In the genomic region with DNA sequence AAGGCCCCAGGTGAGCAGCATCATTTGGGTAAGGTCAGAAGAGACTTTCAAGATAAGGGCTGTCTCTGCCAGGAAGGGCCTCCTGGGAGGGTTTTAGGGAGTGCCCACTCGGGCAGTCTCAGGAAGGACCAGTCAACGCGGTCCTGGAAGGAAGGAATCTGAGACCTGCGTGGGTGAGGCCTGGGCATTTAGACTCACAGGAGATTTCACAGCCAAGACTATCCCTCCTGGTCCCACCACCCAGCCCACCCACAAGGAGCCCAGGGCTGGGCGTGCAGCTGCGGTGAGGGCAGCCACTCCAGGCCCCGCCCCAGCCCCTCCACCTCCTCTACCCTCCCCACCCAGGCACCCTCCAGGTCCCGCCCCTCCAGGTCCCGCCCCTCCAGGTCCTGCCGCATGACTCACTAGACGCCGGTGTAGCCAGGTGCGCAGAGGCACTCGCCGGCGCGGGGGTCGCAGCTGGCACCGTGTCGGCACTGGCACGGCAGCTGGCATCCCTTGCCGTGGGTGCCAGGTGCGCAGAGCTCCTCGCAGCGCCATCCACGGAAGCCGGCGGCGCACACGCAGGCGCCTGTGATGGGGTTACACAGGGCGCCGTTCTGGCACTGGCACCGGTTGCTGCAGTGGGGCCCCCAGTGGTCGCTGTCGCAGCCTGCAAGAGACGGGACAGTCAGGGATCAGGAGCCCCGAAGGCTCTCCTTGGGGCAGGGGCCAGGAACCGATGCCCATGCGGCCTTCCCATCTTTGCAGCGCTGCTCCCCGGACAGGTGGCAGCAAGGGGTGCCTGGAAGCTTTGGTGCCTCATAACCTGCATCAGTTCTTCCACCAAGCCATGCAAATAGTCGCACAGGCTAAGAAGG, we compare ENCODE assay signal across 8 cellular contexts.
A peak's percentile ranks its signal among the peaks of the same experiment; 100 is the strongest.
DNase-seq lines count a peak whose midpoint lies in the region; ATAC-seq and TF ChIP-seq lines count a peak whose summit lies in the region.

No MANE protein-coding gene starts in this region.

- H3K27me3 Mint-ChIP-seq in activated CD4-positive, alpha-beta memory T cell treated with anti-CD3 and anti-CD28 coated beads for 36 hours = peaks cover 28% of the 10 kb centered on the region
- peaks cover 6% of the 10 kb centered on the region for H3K27me3 Mint-ChIP-seq in endothelial cell (ENCODE audit: unreplicated experiment)

- H3K4me1 ChIP-seq in MM.1S (ENCODE audit: low read length) = no peaks in the 10 kb centered on the region

- H3K4me3 ChIP-seq in MM.1S (ENCODE audit: low read length) = peak overlapping the region; percentile 43

- H3K4me1 Mint-ChIP-seq in activated CD4-positive, alpha-beta memory T cell treated with anti-CD3 and anti-CD28 coated beads for 36 hours (ENCODE audit: low read depth) = peaks cover 7% of the 10 kb centered on the region
- peaks cover 10% of the 10 kb centered on the region for H3K4me1 Mint-ChIP-seq in endothelial cell (ENCODE audit: unreplicated experiment)

- H2AFZ ChIP-seq in MM.1S (ENCODE audit: low read length) = 0 out of 2 replicates have a peak overlapping the region, but pooled peaks have one; percentile 27

- no peak overlapping the region for H3K27ac Mint-ChIP-seq in activated CD4-positive, alpha-beta memory T cell treated with anti-CD3 and anti-CD28 coated beads for 36 hours
- no peak overlapping the region for H3K27ac Mint-ChIP-seq in endothelial cell (ENCODE audit: unreplicated experiment)

- H3K36me3 ChIP-seq in MM.1S (replicated peaks; ENCODE audit: insufficient read depth, low read length) = no peaks in the 10 kb centered on the region

- H3K9me2 ChIP-seq in MM.1S (replicated peaks; ENCODE audit: insufficient read depth, low read length) = no peaks in the 10 kb centered on the region

- no peaks in the 10 kb centered on the region for H3K79me2 ChIP-seq in MM.1S (ENCODE audit: low read length)

- POLR2A ChIA-PET in activated CD4-positive, alpha-beta memory T cell treated with anti-CD3 and anti-CD28 coated beads for 36 hours (lab: Charles Lee) = no interaction called here

- no peaks in the 10 kb centered on the region for H4K20me1 ChIP-seq in MM.1S (ENCODE audit: insufficient read depth, low read length)

- H3K4me3 Mint-ChIP-seq in activated CD4-positive, alpha-beta memory T cell treated with anti-CD3 and anti-CD28 coated beads for 36 hours = peak overlapping the region; percentile 50
- H3K4me3 Mint-ChIP-seq in endothelial cell (ENCODE audit: unreplicated experiment) = no peak overlapping the region

- no peak overlapping the region for H3K27ac ChIP-seq in MM.1S (ENCODE audit: low read length)

- no peaks in the 10 kb centered on the region for H3F3A ChIP-seq in MM.1S (ENCODE audit: insufficient read depth, low read length)

- no peaks in the 10 kb centered on the region for H3K9me3 ChIP-seq in MM.1S (replicated peaks; ENCODE audit: insufficient read depth, low read length)

- ATAC-seq in HG03039 (IDR thresholded peaks at IDR 0.05; ENCODE audit: unreplicated experiment) = no peak

- H3K9ac ChIP-seq in MM.1S (ENCODE audit: low read length) = no peak overlapping the region

- intact Hi-C loops in activated CD4-positive, alpha-beta memory T cell treated with anti-CD3 and anti-CD28 coated beads for 36 hours (cut with micrococcal nuclease) = no loop called here
- intact Hi-C loops in posterior vena cava (cut with DNase I) = no loop called here

- CTCF ChIA-PET in activated CD4-positive, alpha-beta memory T cell treated with anti-CD3 and anti-CD28 coated beads for 36 hours (lab: Charles Lee) = interaction anchor here (1.4 to 1.9 kb wide), 5 partner anchors 9 to 344 kb away, joined by 3 to 5 read pairs (median 4); no protein-coding TSS in a partner anchor

- peak overlapping the region; percentile 57 for H3K4me2 ChIP-seq in MM.1S (ENCODE audit: low read depth, low read length)

- no peaks in the 10 kb centered on the region for H3K9me3 Mint-ChIP-seq in activated CD4-positive, alpha-beta memory T cell treated with anti-CD3 and anti-CD28 coated beads for 36 hours
- no peaks in the 10 kb centered on the region for H3K9me3 Mint-ChIP-seq in endothelial cell (ENCODE audit: unreplicated experiment)

- peaks cover 14% of the 10 kb centered on the region; the same call in 1 of the 2 replicates for H3K27me3 ChIP-seq in MM.1S (replicated peaks; ENCODE audit: insufficient read depth, low read length)

- DNase-seq in NCI-H1436 (lab: John Stamatoyannopoulos, UW) (peak; percentile 69), NCI-H1436 treated with DMSO at 0.1 percent for 48 hours (lab: John Stamatoyannopoulos, UW) (no peak), MM.1S (peak; percentile 37), endothelial cell (ENCODE audit: low spot score) (peak; percentile 52), posterior vena cava (ENCODE audit: low spot score) (peak; percentile 72), NCI-H446 (lab: John Stamatoyannopoulos, UW) (no peak)
- peak; percentile 61 for DNase-seq in activated CD4-positive, alpha-beta memory T cell treated with anti-CD3 and anti-CD28 coated beads for 36 hours

- TF ChIP-seq CTCF in MM.1S (IDR thresholded peaks at IDR 0.05; ENCODE audit: low read length) = peak; percentile 30
- TF ChIP-seq CTCF in endothelial cell (IDR thresholded peaks at IDR 0.05; ENCODE audit: unreplicated experiment) = peak; percentile 27

- no peaks in the 10 kb centered on the region for H3K36me3 Mint-ChIP-seq in activated CD4-positive, alpha-beta memory T cell treated with anti-CD3 and anti-CD28 coated beads for 36 hours
- no peaks in the 10 kb centered on the region for H3K36me3 Mint-ChIP-seq in endothelial cell (ENCODE audit: low read depth, unreplicated experiment)

Comparison
In these comparisons a context has a peak if more than half of its experiments do, and no peak if none do; other contexts are left out.
1. DNase-seq: peak in NCI-H1436 (single experiment), MM.1S (single experiment), activated CD4-positive, alpha-beta memory T cell treated with anti-CD3 and anti-CD28 coated beads for 36 hours (single experiment), endothelial cell (single experiment) and posterior vena cava (single experiment); none in NCI-H1436 treated with DMSO at 0.1 percent for 48 hours (single experiment) and NCI-H446 (0 of 2).